ENCODE assay signal across 28 cellular contexts in the genomic region with DNA sequence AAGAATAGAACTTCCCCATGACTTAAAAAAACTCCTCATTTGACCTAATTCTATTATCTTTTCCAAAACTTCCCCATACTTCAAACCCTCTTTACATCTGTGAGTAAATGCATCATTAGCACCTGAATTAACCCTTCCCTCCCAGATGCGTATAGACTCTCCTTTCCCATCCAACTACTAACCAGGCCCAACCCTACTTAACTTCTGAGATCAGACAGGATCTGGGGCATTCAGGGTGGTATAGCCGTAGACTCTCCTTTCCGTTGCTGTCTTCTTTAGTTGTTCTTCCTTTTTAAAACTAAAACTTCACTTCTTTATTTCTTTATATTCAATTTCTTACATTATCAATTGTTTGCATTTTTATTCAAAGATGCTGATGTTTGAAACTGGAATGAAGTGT.
"Had no signal": no experiment of that assay in that cellular context is flagged by ENCODE, and none has a peak within 500 bp of the region (broad histone marks: within the 10 kb centered on the region; RNA-seq: fewer than 3 reads in every experiment).

No MANE protein-coding gene starts in this region.

- H3K27ac Mint-ChIP-seq: nephron; neural progenitor cell; progenitor cell of endocrine pancreas; stimulated activated effector memory CD8-positive, alpha-beta T cell treated with anti-CD3 and anti-CD28 coated beads, Interleukin-12 subunit alpha, Interleukin-12 subunit beta, amount 100 ng/mL, for 72 hours; stimulated activated naive B cell treated with anti-CD40 and anti-IgM and Interleukin-4, amounts not matched to agents 10 μg/mL and 1 μg/mL and 100 μg/mL, for 72 hours; stimulated activated naive CD8-positive, alpha-beta T cell treated with anti-CD3 and anti-CD28 coated beads, Interleukin-15, Interleukin-2, amounts not matched to agents 100 ng/mL and 50 ng/mL, for 24 hours had no signal

- H3K36me3 Mint-ChIP-seq: neural progenitor cell; stimulated activated effector memory CD8-positive, alpha-beta T cell treated with anti-CD3 and anti-CD28 coated beads, Interleukin-12 subunit alpha, Interleukin-12 subunit beta, amount 100 ng/mL, for 72 hours; stimulated activated naive B cell treated with anti-CD40 and anti-IgM and Interleukin-4, amounts not matched to agents 10 μg/mL and 1 μg/mL and 100 μg/mL, for 72 hours had no signal

- H3K9me3 ChIP-seq: ovary, psoas muscle, right lobe of liver, sigmoid colon, stomach, thoracic aorta, thyroid gland, tibial nerve, upper lobe of left lung, vagina had no signal

- H3K4me3 Mint-ChIP-seq: nephron; neural progenitor cell; stimulated activated effector memory CD8-positive, alpha-beta T cell treated with anti-CD3 and anti-CD28 coated beads, Interleukin-12 subunit alpha, Interleukin-12 subunit beta, amount 100 ng/mL, for 72 hours; stimulated activated naive B cell treated with anti-CD40 and anti-IgM and Interleukin-4, amounts not matched to agents 10 μg/mL and 1 μg/mL and 100 μg/mL, for 72 hours; stimulated activated naive CD8-positive, alpha-beta T cell treated with anti-CD3 and anti-CD28 coated beads, Interleukin-15, Interleukin-2, amounts not matched to agents 100 ng/mL and 50 ng/mL, for 24 hours had no signal

- FAIRE-seq: small intestine, urothelium cell line had no signal

- H2AFZ ChIP-seq: neural progenitor cell, parathyroid adenoma had no signal

- DNase-seq: occipital lobe; ovary; posterior cingulate gyrus; psoas muscle; right cardiac atrium; right lobe of liver; sigmoid colon; small intestine; stimulated activated CD4-positive, alpha-beta T cell treated with anti-CD3 and anti-CD28 coated beads, Interleukin-15, amount 100 ng/mL, for 24 hours; stimulated activated CD4-positive, alpha-beta T cell treated with anti-CD3 and anti-CD28 coated beads, Interleukin-2, amount 100 ng/mL, for 24 hours; stimulated activated CD4-positive, alpha-beta T cell treated with anti-CD3 and anti-CD28 coated beads, Interleukin-2, amount 100 ng/mL, for 48 hours; stimulated activated CD4-positive, alpha-beta T cell treated with anti-CD3 and anti-CD28 coated beads, Interleukin-4, amount 100 ng/mL, for 24 hours; stimulated activated naive B cell treated with anti-CD40 and anti-IgM and Interleukin-4, amounts not matched to agents 10 μg/mL and 1 μg/mL and 100 μg/mL, for 72 hours; stimulated activated naive CD4-positive, alpha-beta T cell treated with Interleukin-2 at 50 U/mL for 16 hours; stomach; thyroid gland; trophoblast cell; upper lobe of left lung had no signal

- ATAC-seq: psoas muscle; right cardiac atrium; right lobe of liver; stimulated activated effector memory CD8-positive, alpha-beta T cell treated with anti-CD3 and anti-CD28 coated beads, Interleukin-12 subunit alpha, Interleukin-12 subunit beta, amount 100 ng/mL, for 72 hours; stimulated activated naive B cell treated with anti-CD40 and anti-IgM and Interleukin-4, amounts not matched to agents 10 μg/mL and 1 μg/mL and 100 μg/mL, for 72 hours had no signal

- H3K27ac ChIP-seq: neural progenitor cell, ovary, parathyroid adenoma, psoas muscle, right lobe of liver, sigmoid colon, stomach, thoracic aorta, thyroid gland, tibial nerve, upper lobe of left lung, vagina had no signal

- H3K27me3 ChIP-seq: neural progenitor cell, ovary, right lobe of liver, sigmoid colon, stomach, thyroid gland, tibial nerve, upper lobe of left lung, vagina had no signal

- H3K27me3 Mint-ChIP-seq: progenitor cell of endocrine pancreas; stimulated activated naive B cell treated with anti-CD40 and anti-IgM and Interleukin-4, amounts not matched to agents 10 μg/mL and 1 μg/mL and 100 μg/mL, for 72 hours; stimulated activated naive CD8-positive, alpha-beta T cell treated with anti-CD3 and anti-CD28 coated beads, Interleukin-15, Interleukin-2, amounts not matched to agents 100 ng/mL and 50 ng/mL, for 24 hours had no signal

- H3K4me1 ChIP-seq: neural progenitor cell, parathyroid adenoma, psoas muscle, right lobe of liver, sigmoid colon, stomach, thyroid gland, tibial nerve, upper lobe of left lung, vagina had no signal

- H3K9ac ChIP-seq: neural progenitor cell, parathyroid adenoma had no signal

- H3K4me1 Mint-ChIP-seq: nephron; neural progenitor cell; stimulated activated effector memory CD8-positive, alpha-beta T cell treated with anti-CD3 and anti-CD28 coated beads, Interleukin-12 subunit alpha, Interleukin-12 subunit beta, amount 100 ng/mL, for 72 hours; stimulated activated naive B cell treated with anti-CD40 and anti-IgM and Interleukin-4, amounts not matched to agents 10 μg/mL and 1 μg/mL and 100 μg/mL, for 72 hours had no signal

- H3K36me3 ChIP-seq: neural progenitor cell, ovary, right lobe of liver, sigmoid colon, stomach, thoracic aorta, thyroid gland, tibial nerve, upper lobe of left lung, vagina had no signal

- H3K4me2 ChIP-seq: neural progenitor cell had no signal

- H3K79me2 ChIP-seq: parathyroid adenoma had no signal

- H3K4me3 ChIP-seq: neural progenitor cell, ovary, psoas muscle, right lobe of liver, sigmoid colon, stomach, thoracic aorta, thyroid gland, tibial nerve, upper lobe of left lung, vagina had no signal
